In the genomic region with DNA sequence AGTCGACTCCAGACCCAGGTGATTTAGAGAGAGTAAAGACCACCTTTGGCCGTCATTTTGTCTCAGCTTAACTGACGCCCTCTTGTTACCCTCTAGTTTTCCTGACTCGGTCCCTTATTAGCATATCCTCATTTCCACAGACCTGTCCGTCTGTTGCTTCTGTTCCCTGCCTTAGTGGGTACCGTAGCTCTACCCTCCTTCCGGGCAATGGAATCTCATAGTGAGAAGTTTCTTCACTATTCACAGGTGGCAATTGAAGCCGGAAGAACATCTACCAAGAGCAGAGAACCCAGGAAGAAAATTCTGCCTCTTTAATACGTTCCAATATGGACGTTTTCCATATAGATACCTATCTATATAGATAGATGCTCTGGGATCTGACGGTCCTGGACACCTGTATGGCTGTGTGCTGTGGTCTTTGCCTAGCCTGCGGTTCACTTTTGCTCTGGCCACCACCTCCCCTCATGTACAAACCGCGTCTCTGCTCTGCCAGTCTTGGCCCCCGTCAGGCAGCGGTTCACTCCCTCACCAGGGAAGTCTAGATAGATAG, we compare ENCODE assay signal across 8 cellular contexts. TPM values are rescaled to one million over a fixed set of nuclear protein-coding genes. Genes with fewer than 3 reads are reported as not detected.
DNase-seq lines count a peak whose midpoint lies in the region; ATAC-seq, FAIRE-seq and TF ChIP-seq lines count a peak whose summit lies in the region.

No MANE protein-coding gene starts in this region.

- H3K36me3 ChIP-seq in CD8-positive, alpha-beta memory T cell (ENCODE audit: insufficient read depth, low read length) = peaks cover 8% of the 10 kb centered on the region
- H3K36me3 ChIP-seq in SJSA1 (peaks cover 24% of the 10 kb centered on the region), right lobe of liver (peaks cover 0 to 12% (median 0%) of the 10 kb centered on the region in 4 donors), subcutaneous abdominal adipose tissue (ENCODE audit: control insufficient read depth in 5 of 5, insufficient read depth in 5 of 5, low read length in 5 of 5) (peaks cover 4 to 10% (median 4%) of the 10 kb centered on the region in 5 donors)

- no peak for TF ChIP-seq POLR2A in right lobe of liver (IDR thresholded peaks at IDR 0.05)
- TF ChIP-seq POLR2A in GM12891 (IDR thresholded peaks at IDR 0.05; ENCODE audit: low read depth, low read length) = no peak

- H3K27me3 ChIP-seq in CD8-positive, alpha-beta memory T cell (ENCODE audit: insufficient read depth, low read length, poor library complexity, severe bottlenecking) = no peaks in the 10 kb centered on the region
- no peaks in the 10 kb centered on the region for H3K27me3 ChIP-seq in SJSA1 (replicated peaks)
- no peaks in the 10 kb centered on the region for H3K27me3 ChIP-seq in right lobe of liver
- no peaks in the 10 kb centered on the region for H3K27me3 ChIP-seq in subcutaneous abdominal adipose tissue (ENCODE audit: control insufficient read depth in 5 of 5, insufficient read depth in 4 of 5, low read length in 5 of 5)

- CTCF ChIA-PET in CD8-positive, alpha-beta memory T cell (lab: Charles Lee) = no interaction called here

- POLR2A ChIA-PET in CD8-positive, alpha-beta memory T cell (lab: Charles Lee) = no interaction called here

- peak overlapping the region; percentile 86 to 100 (median 99) for H3K27ac Mint-ChIP-seq in CD8-positive, alpha-beta memory T cell

- no peaks in the 10 kb centered on the region for H3K27me3 Mint-ChIP-seq in CD8-positive, alpha-beta memory T cell

- 18% methylated on average over 13 of the region's 16 CpGs for WGBS in right lobe of liver (ENCODE audit: insufficient coverage, low coverage, low lambda C conversion rate, missing lambda C conversion rate)

- DNase-seq in CD8-positive, alpha-beta memory T cell = peak in 1 of 5 donors; percentile 47
- DNase-seq in SJSA1 (ENCODE audit: low read depth in 1 of 2, low spot score in 2 of 2) = peak in 1 of 2 experiments; percentile 5
- DNase-seq in cerebellar cortex (ENCODE audit: low spot score) = peak; percentile 44
- DNase-seq in right lobe of liver = no peak
- DNase-seq in GM12891 (ENCODE audit: insufficient read length, low spot score) = no peak

- no peak for FAIRE-seq in GM12891 (lab: Jason Lieb, UNC)

- H3K36me3 Mint-ChIP-seq in CD8-positive, alpha-beta memory T cell = peaks cover 3 to 64% (median 18%) of the 10 kb centered on the region in 3 donors

- H3K9ac ChIP-seq in subcutaneous abdominal adipose tissue (ENCODE audit: low read length in 5 of 5) = peak overlapping the region in 4 of 5 donors; percentile 52 to 79 (median 74)

- intact Hi-C loops in right lobe of liver (cut with DNase I) = no loop called here

- H3K4me1 Mint-ChIP-seq in CD8-positive, alpha-beta memory T cell = peaks cover 52 to 80% (median 67%) of the 10 kb centered on the region in 3 donors

- peaks cover 0 to 1% (median 0%) of the 10 kb centered on the region in 5 donors for H3K9me3 Mint-ChIP-seq in CD8-positive, alpha-beta memory T cell

- peak overlapping the region; percentile 88 for H3K27ac ChIP-seq in CD8-positive, alpha-beta memory T cell (ENCODE audit: low read depth, low read length)
- H3K27ac ChIP-seq in SJSA1 (no peak overlapping the region), right lobe of liver (peak overlapping the region; percentile 9 to 33 (median 26)), subcutaneous abdominal adipose tissue (ENCODE audit: low read depth, low read length) (no peak overlapping the region)

- peaks cover 34% of the 10 kb centered on the region for H3K4me1 ChIP-seq in CD8-positive, alpha-beta memory T cell (ENCODE audit: insufficient read depth, low read length)
- H3K4me1 ChIP-seq in SJSA1 (replicated peaks) (peaks cover 9% of the 10 kb centered on the region; the same call in 1 of the 2 replicates), right lobe of liver (peaks cover 0 to 29% (median 6%) of the 10 kb centered on the region in 4 donors), subcutaneous abdominal adipose tissue (ENCODE audit: control insufficient read depth in 5 of 5, insufficient read depth in 5 of 5, low read length in 5 of 5) (peaks cover 0 to 27% (median 18%) of the 10 kb centered on the region in 5 donors)

- H3K4me3 Mint-ChIP-seq in CD8-positive, alpha-beta memory T cell = peak overlapping the region; percentile 95 to 100 (median 100)

- peak overlapping the region; percentile 77 for H3K4me3 ChIP-seq in CD8-positive, alpha-beta memory T cell (ENCODE audit: low read length)
- peak overlapping the region; percentile 58 for H3K4me3 ChIP-seq in SJSA1
- peak overlapping the region; percentile 74 to 89 (median 80) for H3K4me3 ChIP-seq in right lobe of liver
- H3K4me3 ChIP-seq in subcutaneous abdominal adipose tissue (ENCODE audit: low read depth in 1 of 5, low read length in 5 of 5) = peak overlapping the region; percentile 87 to 100 (median 99)

- H3K9me3 ChIP-seq in CD8-positive, alpha-beta memory T cell (ENCODE audit: low read length) = no peaks in the 10 kb centered on the region
- H3K9me3 ChIP-seq in SJSA1 (replicated peaks) = no peaks in the 10 kb centered on the region
- H3K9me3 ChIP-seq in right lobe of liver = no peaks in the 10 kb centered on the region
- no peaks in the 10 kb centered on the region for H3K9me3 ChIP-seq in subcutaneous abdominal adipose tissue (ENCODE audit: control insufficient read depth in 5 of 5, low read length in 5 of 5)

- no peak for TF ChIP-seq CTCF in right lobe of liver (IDR thresholded peaks at IDR 0.05)

- ATAC-seq in GM19025 (IDR thresholded peaks at IDR 0.05; ENCODE audit: low read depth, unreplicated experiment) (peak; percentile 5), HG03159 (IDR thresholded peaks at IDR 0.05; ENCODE audit: unreplicated experiment) (peak; percentile 9), right lobe of liver (peak; percentile 46 to 57 (median 51))

TF ChIP-seq in GM12891, 5 proteins besides CTCF, POLR2A, EP300 and RAD21:
- TF ChIP-seq POLR2AphosphoS5 (IDR thresholded peaks at IDR 0.05; ENCODE audit: low read depth, low read length) (no peak), SPI1 (IDR thresholded peaks at IDR 0.05; ENCODE audit: low read depth, low read length) (no peak), POU2F2 (IDR thresholded peaks at IDR 0.05; ENCODE audit: low read depth, low read length) (no peak), PAX5 (IDR thresholded peaks at IDR 0.05; ENCODE audit: insufficient read depth, low read length, severe bottlenecking) (no peak), TAF1 (IDR thresholded peaks at IDR 0.05; ENCODE audit: low read depth, low read length) (no peak)

RNA-seq across cellular contexts. Expression of a gene that starts 0.7 kb away (rescaled TPM):
- 10 to 100 TPM; 20.5 to 23.6 TPM for total RNA-seq in CD8-positive, alpha-beta memory T cell
- 9.8 TPM for polyA plus RNA-seq in CD8-positive, alpha-beta memory T cell
- total RNA-seq in SJSA1 (2014; rRNA removed; shearing (Covaris generic)) = 13.5 and 15.2 TPM in 2 replicates
- total RNA-seq in right lobe of liver = 1 to 10 TPM; 7.2 to 9.9 (median 8.2) TPM
- polyA plus RNA-seq in GM12891 (2012; ENCODE audit: low read depth, missing spikeins) = 9.8 TPM

Comparison
In these comparisons a context has a peak if more than half of its experiments do, and no peak if none do; other contexts are left out.
1. H3K27ac ChIP-seq: peak in CD8-positive, alpha-beta memory T cell (single experiment) and right lobe of liver (3 of 3); none in SJSA1 (single experiment) and subcutaneous abdominal adipose tissue (single experiment).
2. Peak in every context shown above with its lines, with median percentiles within 50 percentile points of each other: H3K4me3 ChIP-seq and ATAC-seq.